20 cellular contexts compared by ENCODE assay signal in genomic region chr5:172312286-172312685, GRCh38. TPM values are rescaled to one million over a fixed set of nuclear protein-coding genes. Genes with fewer than 3 reads are reported as not detected.
DNase-seq lines count a peak whose midpoint lies in the region; ATAC-seq and TF ChIP-seq lines count a peak whose summit lies in the region.
"Had no signal": no experiment of that assay in that cellular context is flagged by ENCODE, and none has a peak within 500 bp of the region (broad histone marks: within the 10 kb centered on the region; RNA-seq: fewer than 3 reads in every experiment).

No MANE protein-coding gene starts in this region.

- TF ChIP-seq CTCF in fibroblast of mammary gland (conservative IDR thresholded peaks at IDR 0.05; ENCODE audit: control insufficient read depth, insufficient read depth, low read depth, low read length) (no peak), tibial nerve (IDR thresholded peaks at IDR 0.05) (no peak)

- TF ChIP-seq EP300 in tibial nerve (IDR thresholded peaks at IDR 0.05) = peak in 1 of 2 donors; percentile 39

- H3K36me3 ChIP-seq in tibial nerve = no peaks in the 10 kb centered on the region
- H3K36me3 ChIP-seq: BLaER1 treated with 17β-estradiol and CSF1 and Interleukin-3, amounts not matched to agents 10 nM and 100 nM had no signal

- DNase-seq in NCI-H2227 (lab: John Stamatoyannopoulos, UW; ENCODE audit: unreplicated experiment) = peak; percentile 3
- no peak for DNase-seq in NCI-H2227 treated with DMSO at 0.1 percent for 48 hours (lab: John Stamatoyannopoulos, UW)
- peak; percentile 35 for DNase-seq in LHCN-M2 (ENCODE audit: low read depth)
- DNase-seq in fibroblast of mammary gland (ENCODE audit: low read depth) = peak; percentile 39
- DNase-seq in tibial nerve (ENCODE audit: low spot score in 2 of 2) = peak in 1 of 2 donors; percentile 49
- no peak for DNase-seq in T-helper 9 cell
- no peak for DNase-seq in stimulated activated CD4-positive, alpha-beta T cell treated with anti-CD3 and anti-CD28 coated beads, Interleukin-12 subunit alpha, Interleukin-12 subunit beta, amount 100 ng/mL, for 4 hours
- DNase-seq: CD8-positive, alpha-beta memory T cell; DMS79 treated with DMSO at 0.1 percent for 48 hours; NCI-H1436; NCI-H2029; NCI-H446; NCI-H69; NK-92 treated with Interleukin-12 subunit alpha and Interleukin-12 subunit beta, amount 100 ng/mL, for 24 hours; Right ventricle myocardium superior; SW 1271 had no signal

- TF ChIP-seq POLR2A in tibial nerve (IDR thresholded peaks at IDR 0.05) = no peak

- 32 to 33% methylated on average over 1 of the region's 1 CpG for WGBS in tibial nerve, 2 donors

- peaks cover 0 to 3% (median 0%) of the 10 kb centered on the region in 4 donors for H3K4me1 ChIP-seq in tibial nerve

- peak overlapping the region in 3 of 4 donors; percentile 0 to 73 (median 38) for H3K27ac ChIP-seq in tibial nerve
- H3K27ac ChIP-seq: 22Rv1; BLaER1 treated with 17β-estradiol and CSF1 and Interleukin-3, amounts not matched to agents 10 nM and 100 nM; KMS-11 had no signal

- no peak for ATAC-seq in GM21360 (IDR thresholded peaks at IDR 0.05; ENCODE audit: unreplicated experiment)

- no peaks in the 10 kb centered on the region for H3K27me3 ChIP-seq in tibial nerve
- H3K27me3 ChIP-seq: BLaER1 treated with 17β-estradiol and CSF1 and Interleukin-3, amounts not matched to agents 10 nM and 100 nM had no signal

- no peak overlapping the region for H3K4me3 ChIP-seq in fibroblast of mammary gland (ENCODE audit: control insufficient read depth, low read depth, low read length)
- H3K4me3 ChIP-seq in tibial nerve = no peak overlapping the region
- H3K4me3 ChIP-seq: BLaER1 treated with 17β-estradiol and CSF1 and Interleukin-3, amounts not matched to agents 10 nM and 100 nM had no signal

- H3K9me3 ChIP-seq in tibial nerve = no peaks in the 10 kb centered on the region
- H3K9me3 ChIP-seq: BLaER1 treated with 17β-estradiol and CSF1 and Interleukin-3, amounts not matched to agents 10 nM and 100 nM had no signal

RNA-seq across cellular contexts. Expression of gene UBTD2, which starts 28.7 kb away (rescaled TPM):
- total RNA-seq in LHCN-M2 (2014; rRNA removed) (17.6 and 26.1 TPM in 2 replicates), tibial nerve (10 to 100 TPM; 19.4 to 31.0 (median 26.2) TPM)
- polyA plus RNA-seq in LHCN-M2 (2012) = 12.1 TPM

Comparison
In these comparisons a context has a peak if more than half of its experiments do, and no peak if none do; other contexts are left out.
1. DNase-seq: peak in NCI-H2227 (single experiment), LHCN-M2 (single experiment) and fibroblast of mammary gland (single experiment); none in NCI-H2227 treated with DMSO at 0.1 percent for 48 hours (single experiment), T-helper 9 cell (single experiment) and stimulated activated CD4-positive, alpha-beta T cell treated with anti-CD3 and anti-CD28 coated beads, Interleukin-12 subunit alpha, Interleukin-12 subunit beta, amount 100 ng/mL, for 4 hours (single experiment).